ENCODE assay signal across 1 cellular context in the genomic region with DNA sequence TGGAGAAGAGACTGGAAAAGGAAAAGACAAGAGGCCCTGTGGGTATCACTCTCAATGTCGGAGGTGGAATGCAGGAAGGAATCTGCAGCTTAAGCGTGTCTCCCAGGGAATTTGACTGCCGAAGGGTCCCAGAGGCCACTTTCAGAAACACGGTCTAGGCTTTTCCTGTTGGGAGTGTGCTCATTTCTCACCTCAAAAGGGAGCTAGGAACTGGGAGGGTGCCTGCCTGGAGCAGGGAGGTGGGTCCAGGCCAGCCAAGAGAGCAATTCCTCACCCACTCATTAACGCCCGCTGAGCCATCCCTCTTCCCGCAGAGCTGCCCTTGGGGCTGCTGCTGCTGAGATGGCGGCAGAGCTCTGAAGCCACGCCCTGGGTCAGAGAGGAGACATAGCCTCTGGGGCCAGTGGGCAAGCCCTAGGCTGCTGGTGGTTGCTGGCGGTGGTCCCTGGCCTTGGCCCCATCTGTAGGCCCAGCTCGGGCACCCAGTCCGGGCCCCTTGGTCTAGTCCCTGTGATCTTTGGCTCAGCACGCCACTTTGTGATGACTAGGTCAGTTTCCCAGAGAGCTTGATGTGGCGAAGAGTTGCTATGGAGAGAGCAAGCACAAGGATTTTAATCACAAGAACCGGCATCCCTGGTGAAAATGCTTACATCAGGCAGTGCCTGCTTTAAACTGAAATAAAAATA.
TF ChIP-seq lines count a peak whose summit lies in the region.

No MANE protein-coding gene starts in this region.

TF ChIP-seq in GM23338, 12 proteins besides CTCF, POLR2A, EP300 and RAD21:
- TF ChIP-seq, protein P1, sequence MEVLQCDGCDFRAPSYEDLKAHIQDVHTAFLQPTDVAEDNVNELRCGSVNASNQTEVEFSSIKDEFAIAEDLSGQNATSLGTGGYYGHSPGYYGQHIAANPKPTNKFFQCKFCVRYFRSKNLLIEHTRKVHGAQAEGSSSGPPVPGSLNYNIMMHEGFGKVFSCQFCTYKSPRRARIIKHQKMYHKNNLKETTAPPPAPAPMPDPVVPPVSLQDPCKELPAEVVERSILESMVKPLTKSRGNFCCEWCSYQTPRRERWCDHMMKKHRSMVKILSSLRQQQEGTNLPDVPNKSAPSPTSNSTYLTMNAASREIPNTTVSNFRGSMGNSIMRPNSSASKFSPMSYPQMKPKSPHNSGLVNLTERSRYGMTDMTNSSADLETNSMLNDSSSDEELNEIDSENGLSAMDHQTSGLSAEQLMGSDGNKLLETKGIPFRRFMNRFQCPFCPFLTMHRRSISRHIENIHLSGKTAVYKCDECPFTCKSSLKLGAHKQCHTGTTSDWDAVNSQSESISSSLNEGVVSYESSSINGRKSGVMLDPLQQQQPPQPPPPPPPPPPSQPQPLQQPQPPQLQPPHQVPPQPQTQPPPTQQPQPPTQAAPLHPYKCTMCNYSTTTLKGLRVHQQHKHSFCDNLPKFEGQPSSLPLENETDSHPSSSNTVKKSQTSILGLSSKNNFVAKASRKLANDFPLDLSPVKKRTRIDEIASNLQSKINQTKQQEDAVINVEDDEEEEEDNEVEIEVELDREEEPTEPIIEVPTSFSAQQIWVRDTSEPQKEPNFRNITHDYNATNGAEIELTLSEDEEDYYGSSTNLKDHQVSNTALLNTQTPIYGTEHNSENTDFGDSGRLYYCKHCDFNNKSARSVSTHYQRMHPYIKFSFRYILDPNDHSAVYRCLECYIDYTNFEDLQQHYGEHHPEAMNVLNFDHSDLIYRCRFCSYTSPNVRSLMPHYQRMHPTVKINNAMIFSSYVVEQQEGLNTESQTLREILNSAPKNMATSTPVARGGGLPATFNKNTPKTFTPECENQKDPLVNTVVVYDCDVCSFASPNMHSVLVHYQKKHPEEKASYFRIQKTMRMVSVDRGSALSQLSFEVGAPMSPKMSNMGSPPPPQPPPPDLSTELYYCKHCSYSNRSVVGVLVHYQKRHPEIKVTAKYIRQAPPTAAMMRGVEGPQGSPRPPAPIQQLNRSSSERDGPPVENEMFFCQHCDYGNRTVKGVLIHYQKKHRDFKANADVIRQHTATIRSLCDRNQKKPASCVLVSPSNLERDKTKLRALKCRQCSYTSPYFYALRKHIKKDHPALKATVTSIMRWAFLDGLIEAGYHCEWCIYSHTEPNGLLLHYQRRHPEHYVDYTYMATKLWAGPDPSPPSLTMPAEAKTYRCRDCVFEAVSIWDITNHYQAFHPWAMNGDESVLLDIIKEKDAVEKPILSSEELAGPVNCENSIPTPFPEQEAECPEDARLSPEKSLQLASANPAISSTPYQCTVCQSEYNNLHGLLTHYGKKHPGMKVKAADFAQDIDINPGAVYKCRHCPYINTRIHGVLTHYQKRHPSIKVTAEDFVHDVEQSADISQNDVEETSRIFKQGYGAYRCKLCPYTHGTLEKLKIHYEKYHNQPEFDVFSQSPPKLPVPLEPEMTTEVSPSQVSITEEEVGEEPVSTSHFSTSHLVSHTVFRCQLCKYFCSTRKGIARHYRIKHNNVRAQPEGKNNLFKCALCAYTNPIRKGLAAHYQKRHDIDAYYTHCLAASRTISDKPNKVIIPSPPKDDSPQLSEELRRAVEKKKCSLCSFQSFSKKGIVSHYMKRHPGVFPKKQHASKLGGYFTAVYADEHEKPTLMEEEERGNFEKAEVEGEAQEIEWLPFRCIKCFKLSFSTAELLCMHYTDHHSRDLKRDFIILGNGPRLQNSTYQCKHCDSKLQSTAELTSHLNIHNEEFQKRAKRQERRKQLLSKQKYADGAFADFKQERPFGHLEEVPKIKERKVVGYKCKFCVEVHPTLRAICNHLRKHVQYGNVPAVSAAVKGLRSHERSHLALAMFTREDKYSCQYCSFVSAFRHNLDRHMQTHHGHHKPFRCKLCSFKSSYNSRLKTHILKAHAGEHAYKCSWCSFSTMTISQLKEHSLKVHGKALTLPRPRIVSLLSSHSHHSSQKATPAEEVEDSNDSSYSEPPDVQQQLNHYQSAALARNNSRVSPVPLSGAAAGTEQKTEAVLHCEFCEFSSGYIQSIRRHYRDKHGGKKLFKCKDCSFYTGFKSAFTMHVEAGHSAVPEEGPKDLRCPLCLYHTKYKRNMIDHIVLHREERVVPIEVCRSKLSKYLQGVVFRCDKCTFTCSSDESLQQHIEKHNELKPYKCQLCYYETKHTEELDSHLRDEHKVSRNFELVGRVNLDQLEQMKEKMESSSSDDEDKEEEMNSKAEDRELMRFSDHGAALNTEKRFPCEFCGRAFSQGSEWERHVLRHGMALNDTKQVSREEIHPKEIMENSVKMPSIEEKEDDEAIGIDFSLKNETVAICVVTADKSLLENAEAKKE (CRISPR knock-in tag; IDR thresholded peaks at IDR 0.05), result no peak
- TF ChIP-seq CREB1 (CRISPR knock-in tag; IDR thresholded peaks at IDR 0.05; ENCODE audit: low read depth) (no peak), EZH2 (IDR thresholded peaks at IDR 0.05; ENCODE audit: low read depth, unreplicated experiment) (no peak), ZNF331 (CRISPR knock-in tag; IDR thresholded peaks at IDR 0.05; ENCODE audit: low read depth) (no peak), ZNF114 (CRISPR knock-in tag; IDR thresholded peaks at IDR 0.05) (no peak), POLR2AphosphoS5 (IDR thresholded peaks at IDR 0.05; ENCODE audit: low read depth) (no peak), EZH2phosphoT487 (IDR thresholded peaks at IDR 0.05; ENCODE audit: unreplicated experiment) (no peak), JUNB (IDR thresholded peaks at IDR 0.05; ENCODE audit: unreplicated experiment) (no peak), STAT1 (IDR thresholded peaks at IDR 0.05; ENCODE audit: unreplicated experiment) (no peak), NANOG (IDR thresholded peaks at IDR 0.05; ENCODE audit: borderline replicate concordance) (no peak)
- TF ChIP-seq, protein P2, sequence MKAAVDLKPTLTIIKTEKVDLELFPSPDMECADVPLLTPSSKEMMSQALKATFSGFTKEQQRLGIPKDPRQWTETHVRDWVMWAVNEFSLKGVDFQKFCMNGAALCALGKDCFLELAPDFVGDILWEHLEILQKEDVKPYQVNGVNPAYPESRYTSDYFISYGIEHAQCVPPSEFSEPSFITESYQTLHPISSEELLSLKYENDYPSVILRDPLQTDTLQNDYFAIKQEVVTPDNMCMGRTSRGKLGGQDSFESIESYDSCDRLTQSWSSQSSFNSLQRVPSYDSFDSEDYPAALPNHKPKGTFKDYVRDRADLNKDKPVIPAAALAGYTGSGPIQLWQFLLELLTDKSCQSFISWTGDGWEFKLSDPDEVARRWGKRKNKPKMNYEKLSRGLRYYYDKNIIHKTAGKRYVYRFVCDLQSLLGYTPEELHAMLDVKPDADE (IDR thresholded peaks at IDR 0.05), result no peak
- TF ChIP-seq, protein P3, sequence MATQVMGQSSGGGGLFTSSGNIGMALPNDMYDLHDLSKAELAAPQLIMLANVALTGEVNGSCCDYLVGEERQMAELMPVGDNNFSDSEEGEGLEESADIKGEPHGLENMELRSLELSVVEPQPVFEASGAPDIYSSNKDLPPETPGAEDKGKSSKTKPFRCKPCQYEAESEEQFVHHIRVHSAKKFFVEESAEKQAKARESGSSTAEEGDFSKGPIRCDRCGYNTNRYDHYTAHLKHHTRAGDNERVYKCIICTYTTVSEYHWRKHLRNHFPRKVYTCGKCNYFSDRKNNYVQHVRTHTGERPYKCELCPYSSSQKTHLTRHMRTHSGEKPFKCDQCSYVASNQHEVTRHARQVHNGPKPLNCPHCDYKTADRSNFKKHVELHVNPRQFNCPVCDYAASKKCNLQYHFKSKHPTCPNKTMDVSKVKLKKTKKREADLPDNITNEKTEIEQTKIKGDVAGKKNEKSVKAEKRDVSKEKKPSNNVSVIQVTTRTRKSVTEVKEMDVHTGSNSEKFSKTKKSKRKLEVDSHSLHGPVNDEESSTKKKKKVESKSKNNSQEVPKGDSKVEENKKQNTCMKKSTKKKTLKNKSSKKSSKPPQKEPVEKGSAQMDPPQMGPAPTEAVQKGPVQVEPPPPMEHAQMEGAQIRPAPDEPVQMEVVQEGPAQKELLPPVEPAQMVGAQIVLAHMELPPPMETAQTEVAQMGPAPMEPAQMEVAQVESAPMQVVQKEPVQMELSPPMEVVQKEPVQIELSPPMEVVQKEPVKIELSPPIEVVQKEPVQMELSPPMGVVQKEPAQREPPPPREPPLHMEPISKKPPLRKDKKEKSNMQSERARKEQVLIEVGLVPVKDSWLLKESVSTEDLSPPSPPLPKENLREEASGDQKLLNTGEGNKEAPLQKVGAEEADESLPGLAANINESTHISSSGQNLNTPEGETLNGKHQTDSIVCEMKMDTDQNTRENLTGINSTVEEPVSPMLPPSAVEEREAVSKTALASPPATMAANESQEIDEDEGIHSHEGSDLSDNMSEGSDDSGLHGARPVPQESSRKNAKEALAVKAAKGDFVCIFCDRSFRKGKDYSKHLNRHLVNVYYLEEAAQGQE (IDR thresholded peaks at IDR 0.05; ENCODE audit: unreplicated experiment), result no peak
